Comparison of ENCODE assay signal across 29 cellular contexts in genomic region chr2:43035922-43036321, GRCh38.
"Had no signal": no experiment of that assay in that cellular context is flagged by ENCODE, and none has a peak within 500 bp of the region (broad histone marks: within the 10 kb centered on the region; RNA-seq: fewer than 3 reads in every experiment).

No MANE protein-coding gene starts in this region.

- H3K4me1 ChIP-seq: parathyroid adenoma, right lobe of liver had no signal

- H3K27me3 ChIP-seq: adrenal gland, ascending aorta, brain microvascular endothelial cell, dorsolateral prefrontal cortex, neutrophil, right lobe of liver, stomach, transverse colon, uterus had no signal

- H3K9me3 ChIP-seq: adrenal gland, ascending aorta, left ventricle myocardium inferior, neutrophil, right lobe of liver, stomach, transverse colon, uterus had no signal

- H3K4me1 Mint-ChIP-seq: stimulated activated memory B cell treated with anti-CD40 and anti-IgM and Interleukin-4, amounts not matched to agents 10 μg/mL and 1 μg/mL and 100 μg/mL, for 72 hours had no signal

- H3K27ac Mint-ChIP-seq: activated naive CD8-positive, alpha-beta T cell; activated T-helper 2 cell treated with anti-CD3 and anti-CD28 coated beads, Interferon-gamma antibody, Interleukin-2, Interleukin-4, amounts not matched to agents 10 μg/mL and 5 μg/mL and 100 μg/mL, durations not matched to agents 14 hours and 24 hours and 36 hours; natural killer cell; stimulated activated memory B cell treated with anti-CD40 and anti-IgM and Interleukin-4, amounts not matched to agents 10 μg/mL and 1 μg/mL and 100 μg/mL, for 72 hours; T-helper 1 cell treated with Interleukin-12 subunit alpha and Interleukin-12 subunit beta and Interleukin-4 antibody, amounts not matched to agents 30 μg/mL and 1 μg/mL, for 36 hours had no signal

- H3K4me3 Mint-ChIP-seq: activated naive CD8-positive, alpha-beta T cell; activated T-cell treated with anti-CD3 and anti-CD28 coated beads, Interleukin-2, amount 50 U/mL, for 4 hours; mesothelial cell of epicardium; natural killer cell; stimulated activated memory B cell treated with anti-CD40 and anti-IgM and Interleukin-4, amounts not matched to agents 10 μg/mL and 1 μg/mL and 100 μg/mL, for 72 hours; T-helper 1 cell treated with Interleukin-12 subunit alpha and Interleukin-12 subunit beta and Interleukin-4 antibody, amounts not matched to agents 30 μg/mL and 1 μg/mL, for 36 hours had no signal

- H3K27ac ChIP-seq: adrenal gland, ascending aorta, brain microvascular endothelial cell, dorsolateral prefrontal cortex, left ventricle myocardium inferior, neutrophil, parathyroid adenoma, right lobe of liver, stomach, transverse colon, uterus had no signal

- H3K36me3 ChIP-seq: adrenal gland, ascending aorta, brain microvascular endothelial cell, left ventricle myocardium inferior, neutrophil, right lobe of liver, stomach, transverse colon, uterus had no signal

- DNase-seq: activated CD4-positive, alpha-beta T cell treated with anti-CD3 and anti-CD28 coated beads for 4 hours; activated CD4-positive, alpha-beta T cell treated with anti-CD3 and anti-CD28 coated beads, Interleukin-2, amount 50 U/mL, for 48 hours; activated CD4-positive, CD25-positive, alpha-beta regulatory T cell; activated CD8-positive, alpha-beta memory T cell treated with anti-CD3 and anti-CD28 coated beads, Interleukin-2, amount 50 U/mL, for 48 hours; activated naive CD4-positive, alpha-beta T cell; activated T-cell treated with anti-CD3 and anti-CD28 coated beads, Interleukin-2, amount 50 U/mL, for 4 hours; brain microvascular endothelial cell; central memory CD4-positive, alpha-beta T cell; foreskin melanocyte; kidney glomerular epithelial cell; left ventricle myocardium inferior; natural killer cell; right lobe of liver; small intestine; stimulated activated CD4-positive, alpha-beta T cell treated with anti-CD3 and anti-CD28 coated beads, Interleukin-15, amount 100 ng/mL, for 24 hours; stomach; T1000; transverse colon had no signal

- H3K4me3 ChIP-seq: adrenal gland, ascending aorta, dorsolateral prefrontal cortex, left ventricle myocardium inferior, right lobe of liver, stomach, transverse colon, uterus had no signal

- ATAC-seq: activated T-cell treated with anti-CD3 and anti-CD28 coated beads, Interleukin-2, amount 50 U/mL, for 4 hours; natural killer cell; right lobe of liver; stimulated activated memory B cell treated with anti-CD40 and anti-IgM and Interleukin-4, amounts not matched to agents 10 μg/mL and 1 μg/mL and 100 μg/mL, for 72 hours had no signal

- H2AFZ ChIP-seq: parathyroid adenoma had no signal

- H3K27me3 Mint-ChIP-seq: activated naive CD8-positive, alpha-beta T cell; stimulated activated memory B cell treated with anti-CD40 and anti-IgM and Interleukin-4, amounts not matched to agents 10 μg/mL and 1 μg/mL and 100 μg/mL, for 72 hours had no signal

- H3K36me3 Mint-ChIP-seq: activated naive CD8-positive, alpha-beta T cell; mesothelial cell of epicardium; natural killer cell; stimulated activated memory B cell treated with anti-CD40 and anti-IgM and Interleukin-4, amounts not matched to agents 10 μg/mL and 1 μg/mL and 100 μg/mL, for 72 hours had no signal

- H3K9me3 Mint-ChIP-seq: activated T-cell treated with anti-CD3 and anti-CD28 coated beads, Interleukin-2, amount 50 U/mL, for 4 hours; activated T-helper 2 cell treated with anti-CD3 and anti-CD28 coated beads, Interferon-gamma antibody, Interleukin-2, Interleukin-4, amounts not matched to agents 10 μg/mL and 5 μg/mL and 100 μg/mL, durations not matched to agents 14 hours and 24 hours and 36 hours; mesothelial cell of epicardium; natural killer cell; stimulated activated memory B cell treated with anti-CD40 and anti-IgM and Interleukin-4, amounts not matched to agents 10 μg/mL and 1 μg/mL and 100 μg/mL, for 72 hours; T-helper 1 cell treated with Interleukin-12 subunit alpha and Interleukin-12 subunit beta and Interleukin-4 antibody, amounts not matched to agents 30 μg/mL and 1 μg/mL, for 36 hours had no signal

- H3K79me2 ChIP-seq: parathyroid adenoma had no signal
